19 cellular contexts compared by ENCODE assay signal in the genomic region with DNA sequence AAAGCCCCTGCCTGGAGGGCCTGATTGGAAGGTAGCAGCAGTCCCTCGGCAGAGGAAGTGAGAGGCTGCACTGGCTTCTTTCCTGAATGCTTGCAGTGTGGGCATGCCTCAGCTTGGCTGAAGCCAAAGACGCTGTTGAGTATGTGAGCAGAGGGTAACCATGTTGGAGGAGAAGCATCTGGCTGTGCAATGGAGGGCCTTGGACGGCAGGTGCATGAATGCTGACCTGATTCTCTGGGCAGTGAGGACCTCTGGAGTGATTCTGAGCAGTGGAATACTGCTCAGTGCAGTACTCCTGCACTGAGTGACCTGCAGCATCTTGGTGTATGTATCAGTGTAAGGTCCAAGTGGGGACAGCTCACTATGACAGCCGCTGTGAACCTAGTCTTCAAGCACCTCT. TPM values are rescaled to one million over a fixed set of nuclear protein-coding genes. Genes with fewer than 3 reads are reported as not detected.
DNase-seq lines count a peak whose midpoint lies in the region; ATAC-seq and TF ChIP-seq lines count a peak whose summit lies in the region.
"Had no signal": no experiment of that assay in that cellular context is flagged by ENCODE, and none has a peak within 500 bp of the region (broad histone marks: within the 10 kb centered on the region; RNA-seq: fewer than 3 reads in every experiment).

No MANE protein-coding gene starts in this region.

- intact Hi-C loops in head of caudate nucleus (cut with DNase I) = no loop called here

- CTCF ChIA-PET in activated naive CD4-positive, alpha-beta T cell treated with anti-CD3 and anti-CD28 coated beads, Interleukin-2, amount 10 ng/mL, durations not matched to agents 7 days and 5 days (lab: Charles Lee) = no interaction called here

- no peak overlapping the region for H3K27ac ChIP-seq in BLaER1 treated with 17β-estradiol and CSF1 and Interleukin-3, amounts not matched to agents 10 nM and 100 nM
- no peak overlapping the region for H3K27ac ChIP-seq in RWPE2 (ENCODE audit: poor library complexity, severe bottlenecking)
- no peak overlapping the region for H3K27ac ChIP-seq in neural progenitor cell

- TF ChIP-seq CTCF in RWPE2 (IDR thresholded peaks at IDR 0.05; ENCODE audit: poor library complexity, severe bottlenecking) (no peak), neural progenitor cell (IDR thresholded peaks at IDR 0.05) (no peak)

- H3K4me1 ChIP-seq in BLaER1 treated with 17β-estradiol and CSF1 and Interleukin-3, amounts not matched to agents 10 nM and 100 nM = peaks cover 6 to 20% (median 13%) of the 10 kb centered on the region in 10 experiments; a peak in 17 of 20 replicates
- H3K4me1 ChIP-seq in RWPE2 (ENCODE audit: insufficient read depth, poor library complexity, severe bottlenecking) (no peaks in the 10 kb centered on the region), neural progenitor cell (peaks cover 10% of the 10 kb centered on the region)

- no peak overlapping the region for H2AFZ ChIP-seq in neural progenitor cell (replicated peaks)

- no peak overlapping the region for H3K4me3 Mint-ChIP-seq in neural progenitor cell
- H3K4me3 Mint-ChIP-seq in activated naive CD4-positive, alpha-beta T cell treated with anti-CD3 and anti-CD28 coated beads, Interleukin-2, amount 10 ng/mL, durations not matched to agents 7 days and 5 days = no peak overlapping the region

- H3K27me3 ChIP-seq in BLaER1 treated with 17β-estradiol and CSF1 and Interleukin-3, amounts not matched to agents 10 nM and 100 nM = peaks cover 3 to 52% (median 6%) of the 10 kb centered on the region in 11 experiments; a peak in 17 of 22 replicates
- H3K27me3 ChIP-seq in RWPE2 (ENCODE audit: insufficient read depth, poor library complexity, severe bottlenecking) = peaks cover 47% of the 10 kb centered on the region
- H3K27me3 ChIP-seq in neural progenitor cell = peaks cover 15% of the 10 kb centered on the region

- no peak overlapping the region for H3K9ac ChIP-seq in BLaER1 treated with 17β-estradiol and CSF1 and Interleukin-3, amounts not matched to agents 10 nM and 100 nM
- H3K9ac ChIP-seq in neural progenitor cell = no peak overlapping the region

- ATAC-seq in RWPE2 (ENCODE audit: low read depth) = 0 out of 3 replicates have a peak, but pooled peaks have one; percentile 23
- ATAC-seq: HepG2 had no signal

- no peaks in the 10 kb centered on the region for H3K79me2 ChIP-seq in neural progenitor cell (ENCODE audit: low read depth)

- no peaks in the 10 kb centered on the region for H3F3A ChIP-seq in neural progenitor cell (ENCODE audit: low read depth)

- peaks cover 5% of the 10 kb centered on the region for H3K27me3 Mint-ChIP-seq in neural progenitor cell (ENCODE audit: insufficient read depth, low read depth)
- H3K27me3 Mint-ChIP-seq in activated naive CD4-positive, alpha-beta T cell treated with anti-CD3 and anti-CD28 coated beads, Interleukin-2, amount 10 ng/mL, durations not matched to agents 7 days and 5 days = peaks cover 38% of the 10 kb centered on the region

- DNase-seq in DMS79 treated with DMSO at 0.1 percent for 48 hours (lab: John Stamatoyannopoulos, UW) (peak; percentile 95), RWPE2 (ENCODE audit: low spot score) (no peak), neural progenitor cell (ENCODE audit: low spot score) (no peak), head of caudate nucleus (no peak), kidney glomerular epithelial cell (lab: John Stamatoyannopoulos, UW) (no peak)
- no peak for DNase-seq in activated naive CD4-positive, alpha-beta T cell treated with anti-CD3 and anti-CD28 coated beads, Interleukin-2, amount 10 ng/mL, durations not matched to agents 7 days and 5 days
- DNase-seq: ACHN, AML-193, GOT3, KG1, NCI-H1048, NCI-H1694, NCI-H2171, NCI-H446 treated with DMSO at 0.1 percent for 48 hours, SIG-M5 had no signal

- peak overlapping the region; percentile 50 for H3K27ac Mint-ChIP-seq in neural progenitor cell
- no peak overlapping the region for H3K27ac Mint-ChIP-seq in activated naive CD4-positive, alpha-beta T cell treated with anti-CD3 and anti-CD28 coated beads, Interleukin-2, amount 10 ng/mL, durations not matched to agents 7 days and 5 days

- peak overlapping the region in 9 of 11 experiments; percentile 4 to 75 (median 52); a peak in 15 of 22 replicates for H3K4me2 ChIP-seq in BLaER1 treated with 17β-estradiol and CSF1 and Interleukin-3, amounts not matched to agents 10 nM and 100 nM
- H3K4me2 ChIP-seq in neural progenitor cell = no peak overlapping the region

- no peaks in the 10 kb centered on the region for H3K9me3 Mint-ChIP-seq in neural progenitor cell
- H3K9me3 Mint-ChIP-seq in activated naive CD4-positive, alpha-beta T cell treated with anti-CD3 and anti-CD28 coated beads, Interleukin-2, amount 10 ng/mL, durations not matched to agents 7 days and 5 days = no peaks in the 10 kb centered on the region

- no peaks in the 10 kb centered on the region for H3K36me3 Mint-ChIP-seq in neural progenitor cell
- no peaks in the 10 kb centered on the region for H3K36me3 Mint-ChIP-seq in activated naive CD4-positive, alpha-beta T cell treated with anti-CD3 and anti-CD28 coated beads, Interleukin-2, amount 10 ng/mL, durations not matched to agents 7 days and 5 days

- H3K4me3 ChIP-seq in BLaER1 treated with 17β-estradiol and CSF1 and Interleukin-3, amounts not matched to agents 10 nM and 100 nM = no peak overlapping the region
- H3K4me3 ChIP-seq in RWPE2 (ENCODE audit: severe bottlenecking) (no peak overlapping the region), neural progenitor cell (no peak overlapping the region)

- no peaks in the 10 kb centered on the region for H3K36me3 ChIP-seq in BLaER1 treated with 17β-estradiol and CSF1 and Interleukin-3, amounts not matched to agents 10 nM and 100 nM
- H3K36me3 ChIP-seq in RWPE2 (ENCODE audit: low read depth) (no peaks in the 10 kb centered on the region), neural progenitor cell (no peaks in the 10 kb centered on the region)

- H3K9me3 ChIP-seq in BLaER1 treated with 17β-estradiol and CSF1 and Interleukin-3, amounts not matched to agents 10 nM and 100 nM (replicated peaks in 1 of 11) = no peaks in the 10 kb centered on the region; a peak in 1 of 22 replicates
- H3K9me3 ChIP-seq in RWPE2 (ENCODE audit: severe bottlenecking) = no peaks in the 10 kb centered on the region
- no peaks in the 10 kb centered on the region for H3K9me3 ChIP-seq in neural progenitor cell (ENCODE audit: low read depth)

- H3K4me1 Mint-ChIP-seq in neural progenitor cell = peaks cover 50% of the 10 kb centered on the region
- no peaks in the 10 kb centered on the region for H3K4me1 Mint-ChIP-seq in activated naive CD4-positive, alpha-beta T cell treated with anti-CD3 and anti-CD28 coated beads, Interleukin-2, amount 10 ng/mL, durations not matched to agents 7 days and 5 days

- H4K20me1 ChIP-seq in BLaER1 treated with 17β-estradiol and CSF1 and Interleukin-3, amounts not matched to agents 10 nM and 100 nM = peaks cover 0 to 33% (median 0%) of the 10 kb centered on the region in 11 experiments; a peak in 4 of 22 replicates
- no peaks in the 10 kb centered on the region for H4K20me1 ChIP-seq in neural progenitor cell (ENCODE audit: low read depth)

RNA-seq across cellular contexts. Expression of a gene that starts 46.9 kb away (rescaled TPM):
- total RNA-seq in neural progenitor cell (ENCODE audit: low replicate concordance) = 3.3 and 4.7 TPM in 2 replicates
- total RNA-seq: HepG2, OCI-LY7, RPMI7951 had no signal
